2 cellular contexts compared by ENCODE assay signal in the genomic region with DNA sequence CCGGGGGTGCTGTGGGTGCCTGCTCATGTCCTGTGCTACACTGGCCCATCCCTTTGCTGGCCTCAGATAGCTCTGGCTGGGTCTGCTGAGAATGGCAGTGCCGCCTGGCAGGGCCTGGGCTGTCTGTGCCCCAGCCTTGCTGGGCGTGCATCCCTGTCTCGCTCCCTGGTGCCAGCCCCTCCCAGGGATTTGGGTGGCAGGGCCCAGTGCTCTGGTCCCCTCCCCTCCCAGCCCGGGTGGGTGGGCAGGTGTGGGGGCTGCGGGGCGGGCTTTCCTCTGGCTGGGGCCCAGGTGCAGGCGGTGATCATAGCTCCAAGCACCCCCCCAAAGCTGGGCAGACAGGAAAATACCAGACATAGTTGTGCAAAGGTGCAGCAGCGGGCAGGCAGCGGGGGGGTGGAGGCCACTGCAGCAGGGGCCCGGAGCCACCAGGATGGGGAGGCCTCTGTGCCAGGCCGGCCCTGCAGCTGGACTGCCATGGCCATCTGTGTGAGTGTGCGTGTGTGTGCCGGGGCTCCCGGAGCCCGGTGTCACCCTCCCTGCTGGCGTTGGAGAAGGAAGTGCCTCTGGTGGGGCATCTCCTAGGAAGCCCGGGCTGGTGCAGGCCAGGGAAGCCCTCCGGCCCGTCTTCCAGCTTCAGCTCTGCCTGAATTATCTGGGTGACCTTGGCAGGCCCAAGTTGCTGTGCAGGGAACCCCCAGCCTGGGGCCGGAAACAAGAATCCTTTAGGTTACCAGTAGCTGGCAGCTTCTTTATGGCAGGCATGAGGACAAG.
TF ChIP-seq lines count a peak whose summit lies in the region.

No MANE protein-coding gene starts in this region.

TF ChIP-seq in HEK293, 187 proteins besides CTCF, POLR2A, EP300 and RAD21:
- TF ChIP-seq KLF16 (tag by site-specific recombination; IDR thresholded peaks at IDR 0.05) (no peak), ZXDB (tag by site-specific recombination; IDR thresholded peaks at IDR 0.05) (no peak), ZNF221 (tag by site-specific recombination; IDR thresholded peaks at IDR 0.05; ENCODE audit: borderline replicate concordance) (no peak), KLF7 (tag by site-specific recombination; IDR thresholded peaks at IDR 0.05; ENCODE audit: borderline replicate concordance) (no peak)
- TF ChIP-seq, protein P1, sequence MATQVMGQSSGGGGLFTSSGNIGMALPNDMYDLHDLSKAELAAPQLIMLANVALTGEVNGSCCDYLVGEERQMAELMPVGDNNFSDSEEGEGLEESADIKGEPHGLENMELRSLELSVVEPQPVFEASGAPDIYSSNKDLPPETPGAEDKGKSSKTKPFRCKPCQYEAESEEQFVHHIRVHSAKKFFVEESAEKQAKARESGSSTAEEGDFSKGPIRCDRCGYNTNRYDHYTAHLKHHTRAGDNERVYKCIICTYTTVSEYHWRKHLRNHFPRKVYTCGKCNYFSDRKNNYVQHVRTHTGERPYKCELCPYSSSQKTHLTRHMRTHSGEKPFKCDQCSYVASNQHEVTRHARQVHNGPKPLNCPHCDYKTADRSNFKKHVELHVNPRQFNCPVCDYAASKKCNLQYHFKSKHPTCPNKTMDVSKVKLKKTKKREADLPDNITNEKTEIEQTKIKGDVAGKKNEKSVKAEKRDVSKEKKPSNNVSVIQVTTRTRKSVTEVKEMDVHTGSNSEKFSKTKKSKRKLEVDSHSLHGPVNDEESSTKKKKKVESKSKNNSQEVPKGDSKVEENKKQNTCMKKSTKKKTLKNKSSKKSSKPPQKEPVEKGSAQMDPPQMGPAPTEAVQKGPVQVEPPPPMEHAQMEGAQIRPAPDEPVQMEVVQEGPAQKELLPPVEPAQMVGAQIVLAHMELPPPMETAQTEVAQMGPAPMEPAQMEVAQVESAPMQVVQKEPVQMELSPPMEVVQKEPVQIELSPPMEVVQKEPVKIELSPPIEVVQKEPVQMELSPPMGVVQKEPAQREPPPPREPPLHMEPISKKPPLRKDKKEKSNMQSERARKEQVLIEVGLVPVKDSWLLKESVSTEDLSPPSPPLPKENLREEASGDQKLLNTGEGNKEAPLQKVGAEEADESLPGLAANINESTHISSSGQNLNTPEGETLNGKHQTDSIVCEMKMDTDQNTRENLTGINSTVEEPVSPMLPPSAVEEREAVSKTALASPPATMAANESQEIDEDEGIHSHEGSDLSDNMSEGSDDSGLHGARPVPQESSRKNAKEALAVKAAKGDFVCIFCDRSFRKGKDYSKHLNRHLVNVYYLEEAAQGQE (tag by site-specific recombination; IDR thresholded peaks at IDR 0.05): no peak
- TF ChIP-seq, protein P2, sequence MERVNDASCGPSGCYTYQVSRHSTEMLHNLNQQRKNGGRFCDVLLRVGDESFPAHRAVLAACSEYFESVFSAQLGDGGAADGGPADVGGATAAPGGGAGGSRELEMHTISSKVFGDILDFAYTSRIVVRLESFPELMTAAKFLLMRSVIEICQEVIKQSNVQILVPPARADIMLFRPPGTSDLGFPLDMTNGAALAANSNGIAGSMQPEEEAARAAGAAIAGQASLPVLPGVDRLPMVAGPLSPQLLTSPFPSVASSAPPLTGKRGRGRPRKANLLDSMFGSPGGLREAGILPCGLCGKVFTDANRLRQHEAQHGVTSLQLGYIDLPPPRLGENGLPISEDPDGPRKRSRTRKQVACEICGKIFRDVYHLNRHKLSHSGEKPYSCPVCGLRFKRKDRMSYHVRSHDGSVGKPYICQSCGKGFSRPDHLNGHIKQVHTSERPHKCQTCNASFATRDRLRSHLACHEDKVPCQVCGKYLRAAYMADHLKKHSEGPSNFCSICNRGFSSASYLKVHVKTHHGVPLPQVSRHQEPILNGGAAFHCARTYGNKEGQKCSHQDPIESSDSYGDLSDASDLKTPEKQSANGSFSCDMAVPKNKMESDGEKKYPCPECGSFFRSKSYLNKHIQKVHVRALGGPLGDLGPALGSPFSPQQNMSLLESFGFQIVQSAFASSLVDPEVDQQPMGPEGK (tag by site-specific recombination; IDR thresholded peaks at IDR 0.05): no peak
- TF ChIP-seq, protein P3, sequence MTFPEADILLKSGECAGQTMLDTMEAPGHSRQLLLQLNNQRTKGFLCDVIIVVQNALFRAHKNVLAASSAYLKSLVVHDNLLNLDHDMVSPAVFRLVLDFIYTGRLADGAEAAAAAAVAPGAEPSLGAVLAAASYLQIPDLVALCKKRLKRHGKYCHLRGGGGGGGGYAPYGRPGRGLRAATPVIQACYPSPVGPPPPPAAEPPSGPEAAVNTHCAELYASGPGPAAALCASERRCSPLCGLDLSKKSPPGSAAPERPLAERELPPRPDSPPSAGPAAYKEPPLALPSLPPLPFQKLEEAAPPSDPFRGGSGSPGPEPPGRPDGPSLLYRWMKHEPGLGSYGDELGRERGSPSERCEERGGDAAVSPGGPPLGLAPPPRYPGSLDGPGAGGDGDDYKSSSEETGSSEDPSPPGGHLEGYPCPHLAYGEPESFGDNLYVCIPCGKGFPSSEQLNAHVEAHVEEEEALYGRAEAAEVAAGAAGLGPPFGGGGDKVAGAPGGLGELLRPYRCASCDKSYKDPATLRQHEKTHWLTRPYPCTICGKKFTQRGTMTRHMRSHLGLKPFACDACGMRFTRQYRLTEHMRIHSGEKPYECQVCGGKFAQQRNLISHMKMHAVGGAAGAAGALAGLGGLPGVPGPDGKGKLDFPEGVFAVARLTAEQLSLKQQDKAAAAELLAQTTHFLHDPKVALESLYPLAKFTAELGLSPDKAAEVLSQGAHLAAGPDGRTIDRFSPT (tag by site-specific recombination; IDR thresholded peaks at IDR 0.05): peak; percentile 35
- TF ChIP-seq, protein P4, sequence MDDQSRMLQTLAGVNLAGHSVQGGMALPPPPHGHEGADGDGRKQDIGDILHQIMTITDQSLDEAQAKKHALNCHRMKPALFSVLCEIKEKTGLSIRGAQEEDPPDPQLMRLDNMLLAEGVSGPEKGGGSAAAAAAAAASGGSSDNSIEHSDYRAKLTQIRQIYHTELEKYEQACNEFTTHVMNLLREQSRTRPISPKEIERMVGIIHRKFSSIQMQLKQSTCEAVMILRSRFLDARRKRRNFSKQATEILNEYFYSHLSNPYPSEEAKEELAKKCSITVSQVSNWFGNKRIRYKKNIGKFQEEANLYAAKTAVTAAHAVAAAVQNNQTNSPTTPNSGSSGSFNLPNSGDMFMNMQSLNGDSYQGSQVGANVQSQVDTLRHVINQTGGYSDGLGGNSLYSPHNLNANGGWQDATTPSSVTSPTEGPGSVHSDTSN (CRISPR knock-in tag; IDR thresholded peaks at IDR 0.05): no peak

TF ChIP-seq in HepG2, 621 proteins besides CTCF, POLR2A, EP300 and RAD21 (continues in another document):
- no peak for TF ChIP-seq MXD4 (CRISPR knock-in tag; IDR thresholded peaks at IDR 0.05)
- no peak for TF ChIP-seq ZSCAN25 (CRISPR knock-in tag; IDR thresholded peaks at IDR 0.05)
- TF ChIP-seq ZNF83 (CRISPR knock-in tag; IDR thresholded peaks at IDR 0.05; ENCODE audit: borderline replicate concordance): no peak
- TF ChIP-seq SNAI1 (CRISPR knock-in tag; IDR thresholded peaks at IDR 0.05; ENCODE audit: borderline replicate concordance): no peak
- TF ChIP-seq ZNF335 (CRISPR knock-in tag; IDR thresholded peaks at IDR 0.05): no peak
- TF ChIP-seq, protein P5, sequence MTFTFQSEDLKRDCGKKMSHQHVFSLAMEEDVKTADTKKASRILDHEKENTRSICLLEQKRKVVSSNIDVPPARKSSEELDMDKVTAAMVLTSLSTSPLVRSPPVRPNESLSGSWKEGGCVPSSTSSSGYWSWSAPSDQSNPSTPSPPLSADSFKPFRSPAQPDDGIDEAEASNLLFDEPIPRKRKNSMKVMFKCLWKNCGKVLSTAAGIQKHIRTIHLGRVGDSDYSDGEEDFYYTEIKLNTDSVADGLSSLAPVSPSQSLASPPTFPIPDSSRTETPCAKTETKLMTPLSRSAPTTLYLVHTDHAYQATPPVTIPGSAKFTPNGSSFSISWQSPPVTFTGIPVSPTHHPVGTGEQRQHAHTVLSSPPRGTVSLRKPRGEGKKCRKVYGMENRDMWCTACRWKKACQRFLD (CRISPR knock-in tag; IDR thresholded peaks at IDR 0.05; ENCODE audit: borderline replicate concordance): 0 out of 2 replicates have a peak, but pooled peaks have one; percentile 75
- no peak for TF ChIP-seq PHB2 (IDR thresholded peaks at IDR 0.05; ENCODE audit: partially characterized antibody)
- no peak for TF ChIP-seq FOXP1 (IDR thresholded peaks at IDR 0.05)
- no peak for TF ChIP-seq FOXP1 (CRISPR knock-in tag; IDR thresholded peaks at IDR 0.05)
- TF ChIP-seq, protein P6, sequence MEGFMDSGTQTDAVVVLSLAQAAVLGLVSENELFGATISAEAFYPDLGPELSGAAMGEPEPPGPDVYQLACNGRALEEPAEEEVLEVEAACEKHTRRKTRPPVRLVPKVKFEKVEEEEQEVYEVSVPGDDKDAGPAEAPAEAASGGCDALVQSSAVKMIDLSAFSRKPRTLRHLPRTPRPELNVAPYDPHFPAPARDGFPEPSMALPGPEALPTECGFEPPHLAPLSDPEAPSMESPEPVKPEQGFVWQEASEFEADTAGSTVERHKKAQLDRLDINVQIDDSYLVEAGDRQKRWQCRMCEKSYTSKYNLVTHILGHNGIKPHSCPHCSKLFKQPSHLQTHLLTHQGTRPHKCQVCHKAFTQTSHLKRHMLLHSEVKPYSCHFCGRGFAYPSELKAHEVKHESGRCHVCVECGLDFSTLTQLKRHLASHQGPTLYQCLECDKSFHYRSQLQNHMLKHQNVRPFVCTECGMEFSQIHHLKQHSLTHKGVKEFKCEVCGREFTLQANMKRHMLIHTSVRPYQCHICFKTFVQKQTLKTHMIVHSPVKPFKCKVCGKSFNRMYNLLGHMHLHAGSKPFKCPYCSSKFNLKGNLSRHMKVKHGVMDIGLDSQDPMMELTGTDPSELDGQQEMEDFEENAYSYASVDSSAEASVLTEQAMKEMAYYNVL (CRISPR knock-in tag; IDR thresholded peaks at IDR 0.05; ENCODE audit: borderline replicate concordance): no peak
- TF ChIP-seq NFYC (CRISPR knock-in tag; IDR thresholded peaks at IDR 0.05): no peak
- peak; percentile 81 for TF ChIP-seq TEAD3 (CRISPR knock-in tag; optimal IDR thresholded peaks at IDR 0.05; ENCODE audit: borderline replicate concordance)
- no peak for TF ChIP-seq SP140L (CRISPR knock-in tag; IDR thresholded peaks at IDR 0.05; ENCODE audit: borderline replicate concordance)
- TF ChIP-seq ERF (CRISPR knock-in tag; IDR thresholded peaks at IDR 0.05): no peak
- no peak for TF ChIP-seq ZNF101 (CRISPR knock-in tag; IDR thresholded peaks at IDR 0.05; ENCODE audit: borderline replicate concordance, low read depth)
- TF ChIP-seq, protein P7, sequence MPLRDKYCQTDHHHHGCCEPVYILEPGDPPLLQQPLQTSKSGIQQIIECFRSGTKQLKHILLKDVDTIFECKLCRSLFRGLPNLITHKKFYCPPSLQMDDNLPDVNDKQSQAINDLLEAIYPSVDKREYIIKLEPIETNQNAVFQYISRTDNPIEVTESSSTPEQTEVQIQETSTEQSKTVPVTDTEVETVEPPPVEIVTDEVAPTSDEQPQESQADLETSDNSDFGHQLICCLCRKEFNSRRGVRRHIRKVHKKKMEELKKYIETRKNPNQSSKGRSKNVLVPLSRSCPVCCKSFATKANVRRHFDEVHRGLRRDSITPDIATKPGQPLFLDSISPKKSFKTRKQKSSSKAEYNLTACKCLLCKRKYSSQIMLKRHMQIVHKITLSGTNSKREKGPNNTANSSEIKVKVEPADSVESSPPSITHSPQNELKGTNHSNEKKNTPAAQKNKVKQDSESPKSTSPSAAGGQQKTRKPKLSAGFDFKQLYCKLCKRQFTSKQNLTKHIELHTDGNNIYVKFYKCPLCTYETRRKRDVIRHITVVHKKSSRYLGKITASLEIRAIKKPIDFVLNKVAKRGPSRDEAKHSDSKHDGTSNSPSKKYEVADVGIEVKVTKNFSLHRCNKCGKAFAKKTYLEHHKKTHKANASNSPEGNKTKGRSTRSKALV (CRISPR knock-in tag; IDR thresholded peaks at IDR 0.05): 0 out of 2 replicates have a peak, but pooled peaks have one; percentile 17
- TF ChIP-seq KLF12 (CRISPR knock-in tag; IDR thresholded peaks at IDR 0.05; ENCODE audit: borderline replicate concordance): 0 out of 2 replicates have a peak, but pooled peaks have one; percentile 38
- no peak for TF ChIP-seq FLYWCH1 (CRISPR knock-in tag; IDR thresholded peaks at IDR 0.05)
- TF ChIP-seq GFI1 (CRISPR knock-in tag; IDR thresholded peaks at IDR 0.05; ENCODE audit: borderline replicate concordance): no peak
- TF ChIP-seq SIN3B (IDR thresholded peaks at IDR 0.05; ENCODE audit: low read length): no peak
- TF ChIP-seq, protein P8, sequence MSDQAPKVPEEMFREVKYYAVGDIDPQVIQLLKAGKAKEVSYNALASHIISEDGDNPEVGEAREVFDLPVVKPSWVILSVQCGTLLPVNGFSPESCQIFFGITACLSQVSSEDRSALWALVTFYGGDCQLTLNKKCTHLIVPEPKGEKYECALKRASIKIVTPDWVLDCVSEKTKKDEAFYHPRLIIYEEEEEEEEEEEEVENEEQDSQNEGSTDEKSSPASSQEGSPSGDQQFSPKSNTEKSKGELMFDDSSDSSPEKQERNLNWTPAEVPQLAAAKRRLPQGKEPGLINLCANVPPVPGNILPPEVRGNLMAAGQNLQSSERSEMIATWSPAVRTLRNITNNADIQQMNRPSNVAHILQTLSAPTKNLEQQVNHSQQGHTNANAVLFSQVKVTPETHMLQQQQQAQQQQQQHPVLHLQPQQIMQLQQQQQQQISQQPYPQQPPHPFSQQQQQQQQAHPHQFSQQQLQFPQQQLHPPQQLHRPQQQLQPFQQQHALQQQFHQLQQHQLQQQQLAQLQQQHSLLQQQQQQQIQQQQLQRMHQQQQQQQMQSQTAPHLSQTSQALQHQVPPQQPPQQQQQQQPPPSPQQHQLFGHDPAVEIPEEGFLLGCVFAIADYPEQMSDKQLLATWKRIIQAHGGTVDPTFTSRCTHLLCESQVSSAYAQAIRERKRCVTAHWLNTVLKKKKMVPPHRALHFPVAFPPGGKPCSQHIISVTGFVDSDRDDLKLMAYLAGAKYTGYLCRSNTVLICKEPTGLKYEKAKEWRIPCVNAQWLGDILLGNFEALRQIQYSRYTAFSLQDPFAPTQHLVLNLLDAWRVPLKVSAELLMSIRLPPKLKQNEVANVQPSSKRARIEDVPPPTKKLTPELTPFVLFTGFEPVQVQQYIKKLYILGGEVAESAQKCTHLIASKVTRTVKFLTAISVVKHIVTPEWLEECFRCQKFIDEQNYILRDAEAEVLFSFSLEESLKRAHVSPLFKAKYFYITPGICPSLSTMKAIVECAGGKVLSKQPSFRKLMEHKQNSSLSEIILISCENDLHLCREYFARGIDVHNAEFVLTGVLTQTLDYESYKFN (CRISPR knock-in tag; conservative IDR thresholded peaks at IDR 0.05): no peak
- TF ChIP-seq SALL1 (CRISPR knock-in tag; IDR thresholded peaks at IDR 0.05): 0 out of 2 replicates have a peak, but pooled peaks have one; percentile 6
- no peak for TF ChIP-seq ZNF766 (CRISPR knock-in tag; IDR thresholded peaks at IDR 0.05; ENCODE audit: borderline replicate concordance)
- no peak for TF ChIP-seq ZNF777 (CRISPR knock-in tag; IDR thresholded peaks at IDR 0.05)
- TF ChIP-seq, protein P9, sequence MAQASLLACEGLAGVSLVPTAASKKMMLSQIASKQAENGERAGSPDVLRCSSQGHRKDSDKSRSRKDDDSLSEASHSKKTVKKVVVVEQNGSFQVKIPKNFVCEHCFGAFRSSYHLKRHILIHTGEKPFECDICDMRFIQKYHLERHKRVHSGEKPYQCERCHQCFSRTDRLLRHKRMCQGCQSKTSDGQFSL (CRISPR knock-in tag; IDR thresholded peaks at IDR 0.05): peak; percentile 55; the same call in 1 of the 2 replicates
- no peak for TF ChIP-seq ZNF75D (CRISPR knock-in tag; IDR thresholded peaks at IDR 0.05; ENCODE audit: borderline replicate concordance)
- 0 out of 2 replicates have a peak, but pooled peaks have one; percentile 14 for TF ChIP-seq MED1 (CRISPR knock-in tag; IDR thresholded peaks at IDR 0.05)
